24 cellular contexts compared by ENCODE assay signal in genomic region chr12:38538319-38538718, GRCh38.
"Had no signal": no experiment of that assay in that cellular context is flagged by ENCODE, and none has a peak within 500 bp of the region (broad histone marks: within the 10 kb centered on the region; RNA-seq: fewer than 3 reads in every experiment).

No MANE protein-coding gene starts in this region.

- H3K4me2 ChIP-seq: hepatocyte had no signal

- H3K9me3 ChIP-seq: colonic mucosa, esophagus squamous epithelium, ovary, psoas muscle, sigmoid colon, thoracic aorta, tibial nerve, upper lobe of left lung had no signal

- H3K36me3 ChIP-seq: colonic mucosa, esophagus squamous epithelium, ovary, sigmoid colon, thoracic aorta, tibial nerve, upper lobe of left lung had no signal

- H3K4me3 ChIP-seq: colonic mucosa, esophagus squamous epithelium, hepatocyte, lung, ovary, psoas muscle, sigmoid colon, thoracic aorta, tibial nerve, upper lobe of left lung had no signal

- H3K4me1 ChIP-seq: colonic mucosa, esophagus squamous epithelium, psoas muscle, sigmoid colon, tibial nerve, upper lobe of left lung had no signal

- ATAC-seq: left lobe of liver; natural killer cell; psoas muscle; right cardiac atrium; stimulated activated memory B cell treated with anti-CD40 and anti-IgM and Interleukin-4, amounts not matched to agents 10 μg/mL and 1 μg/mL and 100 μg/mL, for 72 hours had no signal

- FAIRE-seq: endothelial cell of umbilical vein, kidney had no signal

- H2AFZ ChIP-seq: hepatocyte had no signal

- DNase-seq: colonic mucosa; effector CD8-positive, alpha-beta T cell; endodermal cell; esophagus squamous epithelium; foreskin melanocyte; head of caudate nucleus; kidney; natural killer cell; occipital lobe; ovary; posterior cingulate gyrus; psoas muscle; right cardiac atrium; sigmoid colon; stimulated activated CD4-positive, alpha-beta T cell treated with anti-CD3 and anti-CD28 coated beads, Interleukin-2, amount 100 ng/mL, for 24 hours; stimulated activated CD4-positive, alpha-beta T cell treated with anti-CD3 and anti-CD28 coated beads, Interleukin-4, amount 100 ng/mL, for 24 hours; upper lobe of left lung had no signal

- H3K27me3 ChIP-seq: colonic mucosa, esophagus squamous epithelium, hepatocyte, ovary, sigmoid colon, tibial nerve, upper lobe of left lung had no signal

- H3K27ac ChIP-seq: colonic mucosa, esophagus squamous epithelium, hepatocyte, ovary, psoas muscle, sigmoid colon, thoracic aorta, tibial nerve, upper lobe of left lung had no signal

- H3K79me2 ChIP-seq: hepatocyte had no signal
